13 cellular contexts compared by ENCODE assay signal in genomic region chr15:56772868-56773639, GRCh38. TPM values are rescaled to one million over a fixed set of nuclear protein-coding genes. Genes with fewer than 3 reads are reported as not detected.
A peak's percentile ranks its signal among the peaks of the same experiment; 100 is the strongest.
DNase-seq lines count a peak whose midpoint lies in the region; ATAC-seq, FAIRE-seq and TF ChIP-seq lines count a peak whose summit lies in the region.
"Had no signal": no experiment of that assay in that cellular context is flagged by ENCODE, and none has a peak within 500 bp of the region (broad histone marks: within the 10 kb centered on the region; RNA-seq: fewer than 3 reads in every experiment).

No MANE protein-coding gene starts in this region.

- no peaks in the 10 kb centered on the region for H3K9me3 Mint-ChIP-seq in stimulated activated naive CD8-positive, alpha-beta T cell treated with anti-CD3 and anti-CD28 coated beads, Interleukin-15, amount 100 ng/mL, for 72 hours
- H3K9me3 Mint-ChIP-seq in Calu3 (ENCODE audit: low read depth, unreplicated experiment) = no peaks in the 10 kb centered on the region

- no peak for TF ChIP-seq POLR2A in esophagus muscularis mucosa (IDR thresholded peaks at IDR 0.05; ENCODE audit: low read depth)

- peak overlapping the region in 1 of 4 donors; percentile 11 for H3K4me3 ChIP-seq in esophagus muscularis mucosa
- no peak overlapping the region for H3K4me3 ChIP-seq in pancreas
- H3K4me3 ChIP-seq: ascending aorta, testis had no signal

- WGBS in esophagus muscularis mucosa = 50% methylated on average over 6 of the region's 6 CpGs
- WGBS in pancreas, 2 donors = 80 to 83% methylated on average over 6 of the region's 6 CpGs

- H3K27me3 ChIP-seq in esophagus muscularis mucosa = no peaks in the 10 kb centered on the region
- H3K27me3 ChIP-seq in pancreas = no peaks in the 10 kb centered on the region
- H3K27me3 ChIP-seq: ascending aorta, testis had no signal

- H3K27ac Mint-ChIP-seq in stimulated activated naive CD8-positive, alpha-beta T cell treated with anti-CD3 and anti-CD28 coated beads, Interleukin-15, amount 100 ng/mL, for 72 hours = no peak overlapping the region
- H3K27ac Mint-ChIP-seq in Calu3 (ENCODE audit: unreplicated experiment) = no peak overlapping the region

- intact Hi-C loops in esophagus muscularis mucosa (cut with DNase I) (no loop called here), pancreas (cut with DNase I) (no loop called here), Calu3 (cut with micrococcal nuclease; ENCODE audit: unreplicated experiment) (no loop called here)

- TF ChIP-seq CTCF in esophagus muscularis mucosa (IDR thresholded peaks at IDR 0.05) (no peak), pancreas (IDR thresholded peaks at IDR 0.05) (no peak), Calu3 (IDR thresholded peaks at IDR 0.05; ENCODE audit: unreplicated experiment) (no peak)

- H3K4me3 Mint-ChIP-seq in stimulated activated naive CD8-positive, alpha-beta T cell treated with anti-CD3 and anti-CD28 coated beads, Interleukin-15, amount 100 ng/mL, for 72 hours = no peak overlapping the region
- H3K4me3 Mint-ChIP-seq in Calu3 (ENCODE audit: low read depth, unreplicated experiment) = no peak overlapping the region

- no peaks in the 10 kb centered on the region for H3K4me1 Mint-ChIP-seq in stimulated activated naive CD8-positive, alpha-beta T cell treated with anti-CD3 and anti-CD28 coated beads, Interleukin-15, amount 100 ng/mL, for 72 hours
- H3K4me1 Mint-ChIP-seq in Calu3 (ENCODE audit: low read depth, unreplicated experiment) = peaks cover 20% of the 10 kb centered on the region

- peak overlapping the region; percentile 63 to 85 (median 76) for H3K27ac ChIP-seq in esophagus muscularis mucosa (replicated peaks in 1 of 4)
- no peak overlapping the region for H3K27ac ChIP-seq in pancreas
- H3K27ac ChIP-seq: ascending aorta, testis had no signal

- CTCF ChIA-PET in Calu3 (lab: Charles Lee) = interaction anchor here (0.7 kb wide), 1 partner anchor 32 kb away, joined by 3 read pairs; no protein-coding TSS in a partner anchor

- DNase-seq in GF-D8 (lab: John Stamatoyannopoulos, UW) (peak; percentile 62), NCI-H2029 treated with DMSO at 0.1 percent for 48 hours (lab: John Stamatoyannopoulos, UW) (peak; percentile 21), esophagus muscularis mucosa (ENCODE audit: extremely low spot score) (no peak), pancreas (no peak), urothelium cell line (ENCODE audit: low spot score) (no peak), Calu3 (no peak)
- DNase-seq in stimulated activated naive CD8-positive, alpha-beta T cell treated with anti-CD3 and anti-CD28 coated beads, Interleukin-15, amount 100 ng/mL, for 72 hours = no peak
- DNase-seq: foreskin melanocyte, NCI-H2227 treated with DMSO at 0.1 percent for 48 hours, SW 1271, testis had no signal

- no TSS peak for BruUV-seq in Calu3 (replicated peaks; lab: Mats Ljungman, UMichigan)

- peaks cover 23% of the 10 kb centered on the region for H3K27me3 Mint-ChIP-seq in stimulated activated naive CD8-positive, alpha-beta T cell treated with anti-CD3 and anti-CD28 coated beads, Interleukin-15, amount 100 ng/mL, for 72 hours
- no peaks in the 10 kb centered on the region for H3K27me3 Mint-ChIP-seq in Calu3 (ENCODE audit: unreplicated experiment)

- peaks cover 0 to 41% (median 32%) of the 10 kb centered on the region in 4 donors for H3K4me1 ChIP-seq in esophagus muscularis mucosa
- peaks cover 0 to 2% (median 0%) of the 10 kb centered on the region in 3 donors for H3K4me1 ChIP-seq in pancreas
- H3K4me1 ChIP-seq: ascending aorta, testis had no signal

- TF ChIP-seq EP300 in esophagus muscularis mucosa (IDR thresholded peaks at IDR 0.05) = no peak

- ATAC-seq in pancreas (peak in 3 of 4 donors; percentile 70 to 90 (median 80)), HG02884 (IDR thresholded peaks at IDR 0.05; ENCODE audit: unreplicated experiment) (no peak)
- no peak for ATAC-seq in stimulated activated naive CD8-positive, alpha-beta T cell treated with anti-CD3 and anti-CD28 coated beads, Interleukin-15, amount 100 ng/mL, for 72 hours

- H3K36me3 ChIP-seq in esophagus muscularis mucosa = no peaks in the 10 kb centered on the region
- no peaks in the 10 kb centered on the region for H3K36me3 ChIP-seq in pancreas
- H3K36me3 ChIP-seq: ascending aorta had no signal

- FAIRE-seq in pancreas (lab: Jason Lieb, UNC) (no peak), urothelium cell line (lab: Jason Lieb, UNC) (no peak)

- H3K9me3 ChIP-seq in esophagus muscularis mucosa (no peaks in the 10 kb centered on the region), pancreas (no peaks in the 10 kb centered on the region)
- H3K9me3 ChIP-seq: ascending aorta, testis had no signal

- no peaks in the 10 kb centered on the region for H3K36me3 Mint-ChIP-seq in Calu3 (ENCODE audit: insufficient read depth, unreplicated experiment)

RNA-seq across cellular contexts. Expression of gene ZNF280D, which starts 39.7 kb away (rescaled TPM):
- total RNA-seq in esophagus muscularis mucosa (10 to 100 TPM; 44.9 to 73.9 (median 52.4) TPM), pancreas (10 to 100 TPM; 19.2 to 31.6 (median 26.0) TPM), Calu3 (2022) (36.0 and 40.3 TPM in 2 replicates)
- 10 to 100 TPM; 13.9 to 17.3 TPM for polyA plus RNA-seq in pancreas

Comparison
In these comparisons a context has a peak if more than half of its experiments do, and no peak if none do; other contexts are left out.
1. DNase-seq: peak in GF-D8 (single experiment) and NCI-H2029 treated with DMSO at 0.1 percent for 48 hours (single experiment); none in esophagus muscularis mucosa (single experiment), pancreas (0 of 6), urothelium cell line (single experiment), stimulated activated naive CD8-positive, alpha-beta T cell treated with anti-CD3 and anti-CD28 coated beads, Interleukin-15, amount 100 ng/mL, for 72 hours (0 of 2) and Calu3 (single experiment).
2. H3K27ac ChIP-seq: peak in esophagus muscularis mucosa (4 of 4); none in pancreas (0 of 4).
3. ATAC-seq: peak in pancreas (3 of 4); none in HG02884 (single experiment) and stimulated activated naive CD8-positive, alpha-beta T cell treated with anti-CD3 and anti-CD28 coated beads, Interleukin-15, amount 100 ng/mL, for 72 hours (single experiment).